8 cellular contexts compared by ENCODE assay signal in the genomic region with DNA sequence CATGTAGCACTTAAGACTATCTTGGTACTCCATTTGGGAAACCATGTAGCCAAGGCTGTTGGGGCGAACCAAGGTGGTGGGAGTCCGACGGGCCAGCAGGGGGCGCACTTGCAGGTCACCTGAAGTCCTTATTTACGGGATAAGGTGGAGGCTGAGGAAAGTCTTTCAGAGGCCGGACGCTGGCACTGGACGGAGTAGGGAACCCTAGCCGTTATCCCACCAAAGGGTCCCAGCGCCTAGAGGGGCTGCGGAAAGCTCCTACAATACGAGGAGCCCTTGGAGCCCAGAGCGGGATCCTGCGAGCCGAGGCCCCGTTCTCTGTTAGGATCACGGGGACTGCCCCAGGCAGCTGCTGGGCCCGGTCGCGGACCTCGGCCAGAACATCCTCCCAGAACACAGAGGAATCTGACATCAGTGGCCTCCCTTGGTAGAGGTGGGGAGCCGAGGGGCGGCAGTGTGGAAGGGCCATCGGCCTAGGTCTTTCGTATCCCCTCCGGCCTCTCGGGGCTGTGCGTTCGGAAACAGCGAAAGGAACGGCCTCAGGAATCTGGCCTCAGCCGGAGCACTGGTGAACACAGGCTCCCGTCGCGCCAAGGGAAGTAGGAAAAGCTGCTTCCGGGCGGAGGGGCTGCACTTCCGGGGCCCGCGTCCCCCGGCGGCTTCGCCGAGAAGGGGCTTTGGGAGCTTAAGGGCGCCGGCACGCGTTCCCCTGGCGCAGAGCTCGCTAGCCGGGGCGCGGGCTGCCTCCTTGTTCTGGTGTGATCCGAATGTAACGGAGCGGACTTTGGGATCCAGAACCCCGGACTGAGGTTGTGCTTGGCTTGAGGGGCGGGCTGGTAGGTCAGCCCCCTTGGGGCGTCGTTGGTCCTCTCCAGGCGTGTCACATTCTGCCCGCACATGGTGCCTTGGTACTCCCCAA. TPM values are rescaled to one million over a fixed set of nuclear protein-coding genes. Genes with fewer than 3 reads are reported as not detected.
DNase-seq lines count a peak whose midpoint lies in the region; ATAC-seq and TF ChIP-seq lines count a peak whose summit lies in the region.

No MANE protein-coding gene starts in this region.

- TF ChIP-seq CTCF in lower leg skin (IDR thresholded peaks at IDR 0.05) = no peak

- intact Hi-C loops in lower leg skin (cut with DNase I; ENCODE audit: low total_unique reads) = loop anchor here (10.0 kb wide), 1 partner anchor 156 kb away; no protein-coding TSS in a partner anchor

- 12% methylated on average over 40 to 62 of the region's 62 CpGs for WGBS in lower leg skin, 2 donors

- peak overlapping the region; percentile 16 for H3K4me3 ChIP-seq in lower leg skin (ENCODE audit: low read depth, poor library complexity, severe bottlenecking)

- DNase-seq in DMS153 treated with DMSO at 0.1 percent for 48 hours (lab: John Stamatoyannopoulos, UW; ENCODE audit: unreplicated experiment) (peak; percentile 10), DMS153 (lab: John Stamatoyannopoulos, UW) (no peak), NCI-H1105 (lab: John Stamatoyannopoulos, UW) (peak; percentile 6), cerebellar cortex (ENCODE audit: low spot score) (peak; percentile 16), lower leg skin (ENCODE audit: low spot score in 2 of 2) (peak; percentile 60 to 94)
- peak; percentile 66 for DNase-seq in activated CD4-positive, alpha-beta T cell treated with anti-CD3 and anti-CD28 coated beads for 1 hour
- peak; percentile 74 to 83 for DNase-seq in stimulated activated CD4-positive, alpha-beta T cell treated with anti-CD3 and anti-CD28 coated beads, Interleukin-4, amount 100 ng/mL, for 48 hours (ENCODE audit: low read depth in 2 of 2)

- no peak for ATAC-seq in HG02763 (IDR thresholded peaks at IDR 0.05; ENCODE audit: unreplicated experiment)

- TF ChIP-seq POLR2A in lower leg skin (IDR thresholded peaks at IDR 0.05) = no peak

RNA-seq across cellular contexts. Expression of a gene that starts 29.9 kb away (rescaled TPM):
- total RNA-seq in lower leg skin = 10 to 100 TPM; 17.3 to 30.4 (median 22.1) TPM

RNA-seq across cellular contexts. Expression of a gene that starts 35.1 kb away (rescaled TPM):
- under 1 TPM in 2 of 4 donors, not detected in 2; 0.03 to 0.04 TPM for total RNA-seq in lower leg skin
